ENCODE assay signal across 8 cellular contexts in genomic region chr4:128809477-128810330, GRCh38. TPM values are rescaled to one million over a fixed set of nuclear protein-coding genes. Genes with fewer than 3 reads are reported as not detected.
DNase-seq lines count a peak whose midpoint lies in the region; ATAC-seq and TF ChIP-seq lines count a peak whose summit lies in the region.

Gene JADE1 (plus strand): TSS chr4:128809700. CDS start chr4:128831759, 22,059 bp downstream.

- no peaks in the 10 kb centered on the region for H3K27me3 ChIP-seq in effector memory CD4-positive, alpha-beta T cell (replicated peaks; ENCODE audit: control insufficient read depth, insufficient read depth, low read length, poor library complexity, severe bottlenecking)

- H3K4me1 Mint-ChIP-seq in memory B cell = peaks cover 7% of the 10 kb centered on the region

- H3K9me3 Mint-ChIP-seq in memory B cell = no peaks in the 10 kb centered on the region

- H3K27me3 Mint-ChIP-seq in memory B cell = no peaks in the 10 kb centered on the region

- CTCF ChIA-PET in activated CD8-positive, alpha-beta memory T cell treated with anti-CD3 and anti-CD28 coated beads for 36 hours (lab: Charles Lee) = interaction anchor here (0.6 to 1.3 kb wide), 4 partner anchors 11 to 546 kb away, joined by 3 to 4 read pairs (median 3); no protein-coding TSS in a partner anchor

- H3K9me3 ChIP-seq in effector memory CD4-positive, alpha-beta T cell (ENCODE audit: control insufficient read depth, low read length) = no peaks in the 10 kb centered on the region

- POLR2A ChIA-PET in activated CD8-positive, alpha-beta memory T cell treated with anti-CD3 and anti-CD28 coated beads for 36 hours (lab: Charles Lee) = interaction anchor here (0.7 kb wide), 6 partner anchors 28 to 1027 kb away, joined by 3 to 10 read pairs (median 8); partner anchors contain the start of genes ABHD18 and MFSD8

- peak; percentile 69 for ATAC-seq in memory B cell (ENCODE audit: low read depth)

- H3K27ac Mint-ChIP-seq in memory B cell = peak within 1 kb of the TSS; percentile 97

- H3K4me1 ChIP-seq in effector memory CD4-positive, alpha-beta T cell (ENCODE audit: control insufficient read depth, insufficient read depth, low read length, poor library complexity, severe bottlenecking) = peaks cover 11% of the 10 kb centered on the region

- no peaks in the 10 kb centered on the region for H3K36me3 ChIP-seq in effector memory CD4-positive, alpha-beta T cell (ENCODE audit: control insufficient read depth, insufficient read depth, low read length)

- peak; percentile 95 for DNase-seq in COR-L47 (lab: John Stamatoyannopoulos, UW)
- peak; percentile 90 for DNase-seq in GM20000 (ENCODE audit: low spot score)
- peak; percentile 95 for DNase-seq in HT-29 (ENCODE audit: low spot score)
- DNase-seq in NK-92 treated with Interleukin-12 subunit alpha and Interleukin-12 subunit beta, amount 100 ng/mL, for 24 hours (lab: John Stamatoyannopoulos, UW) = peak; percentile 83
- DNase-seq in effector memory CD4-positive, alpha-beta T cell = peak; percentile 75 to 84 (median 82)
- peak; percentile 89 to 90 for DNase-seq in memory B cell (ENCODE audit: low spot score in 2 of 2)
- peak; percentile 80 for DNase-seq in stimulated activated CD8-positive, alpha-beta memory T cell treated with anti-CD3 and anti-CD28 coated beads, Interleukin-12 subunit alpha, Interleukin-12 subunit beta, amount 100 ng/mL, for 24 hours (ENCODE audit: extremely low read depth)

- H3K4me3 ChIP-seq in effector memory CD4-positive, alpha-beta T cell (ENCODE audit: insufficient read depth, low read depth, low read length, poor library complexity, severe bottlenecking) = peak within 1 kb of the TSS; percentile 65

- no peaks in the 10 kb centered on the region for H3K36me3 Mint-ChIP-seq in memory B cell

- H3K4me3 Mint-ChIP-seq in memory B cell = peak within 1 kb of the TSS; percentile 96

- TF ChIP-seq CTCF in GM20000 (IDR thresholded peaks at IDR 0.05; ENCODE audit: extremely low read depth, missing control alignments) = peak; percentile 60

- H3K27ac ChIP-seq in effector memory CD4-positive, alpha-beta T cell (ENCODE audit: insufficient read depth, low read length, poor library complexity, severe bottlenecking) = peak within 1 kb of the TSS; percentile 84

RNA-seq across cellular contexts. Expression of gene JADE1, which starts in this region (rescaled TPM):
- 14.1 and 18.3 TPM in 2 replicates for total RNA-seq in HT-29 (2014; rRNA removed; shearing (Covaris generic))
- total RNA-seq in activated CD8-positive, alpha-beta memory T cell treated with anti-CD3 and anti-CD28 coated beads for 36 hours = 10 to 100 TPM; 29.5 to 30.4 TPM

Comparison
In these comparisons a context has a peak if more than half of its experiments do, and no peak if none do; other contexts are left out.
1. Peak in every context shown above with its lines: DNase-seq, ATAC-seq, H3K4me3 ChIP-seq and H3K27ac ChIP-seq.